ENCODE assay signal across 31 cellular contexts in genomic region chr2:152600051-152600657, GRCh38.
DNase-seq lines count a peak whose midpoint lies in the region; ATAC-seq and TF ChIP-seq lines count a peak whose summit lies in the region.
"Had no signal": no experiment of that assay in that cellular context is flagged by ENCODE, and none has a peak within 500 bp of the region (broad histone marks: within the 10 kb centered on the region; RNA-seq: fewer than 3 reads in every experiment).

No MANE protein-coding gene starts in this region.

- in situ Hi-C loops in gastrocnemius medialis (cut with MboI; ENCODE audit: low sequenced_read_pairs in 4 of 4) = no loop called here

- H3K9ac ChIP-seq in HUES48 (ENCODE audit: low read depth, low read length) = no peak overlapping the region

- ATAC-seq in left colon (peak; percentile 21), gastrocnemius medialis (peak in 1 of 2 donors; percentile 34), GM21737 (IDR thresholded peaks at IDR 0.05; ENCODE audit: unreplicated experiment) (no peak)
- ATAC-seq: activated CD4-positive, alpha-beta T cell treated with anti-CD3 and anti-CD28 coated beads for 36 hours; esophagus mucosa; lower lobe of right lung; naive thymus-derived CD8-positive, alpha-beta T cell; stimulated activated naive B cell treated with anti-CD40 and anti-IgM and Interleukin-4, amounts not matched to agents 10 μg/mL and 1 μg/mL and 100 μg/mL, for 72 hours had no signal

- H3K36me3 ChIP-seq in HUES48 (ENCODE audit: control insufficient read depth, insufficient read depth, low read length) (0 out of 2 replicates have a peak, but pooled peaks cover 3% of the 10 kb centered on the region), gastrocnemius medialis (no peaks in the 10 kb centered on the region)
- H3K36me3 ChIP-seq: cardiac muscle cell, HAP-1, heart right ventricle, lower lobe of right lung, ovary, uterus had no signal

- H3K27me3 Mint-ChIP-seq in brain = peaks cover 4% of the 10 kb centered on the region
- H3K27me3 Mint-ChIP-seq: activated CD4-positive, alpha-beta T cell treated with anti-CD3 and anti-CD28 coated beads for 36 hours; activated naive CD8-positive, alpha-beta T cell; stimulated activated naive B cell treated with anti-CD40 and anti-IgM and Interleukin-4, amounts not matched to agents 10 μg/mL and 1 μg/mL and 100 μg/mL, for 72 hours had no signal

- DNase-seq in left colon (no peak), gastrocnemius medialis (no peak), SIG-M5 (lab: John Stamatoyannopoulos, UW) (no peak), NCI-H446 (lab: John Stamatoyannopoulos, UW) (no peak)
- DNase-seq: ACHN; activated CD4-positive, alpha-beta T cell treated with anti-CD3 and anti-CD28 coated beads for 36 hours; activated effector memory CD4-positive, alpha-beta T cell treated with anti-CD3 and anti-CD28 coated beads, Interleukin-2, amount 50 U/mL, for 16 hours; activated T-cell treated with anti-CD3 and anti-CD28 coated beads, Interleukin-2, amount 50 U/mL, for 24 hours; CD8-positive, alpha-beta memory T cell; cortex of kidney; heart right ventricle; lower lobe of right lung; naive thymus-derived CD8-positive, alpha-beta T cell; NCI-H1436; NCI-H2081; NCI-H69; ovary; Right ventricle myocardium superior; stimulated activated naive B cell treated with anti-CD40 and anti-IgM and Interleukin-4, amounts not matched to agents 10 μg/mL and 1 μg/mL and 100 μg/mL, for 72 hours; testis; uterus had no signal

- no peaks in the 10 kb centered on the region for H3K9me3 ChIP-seq in HUES48 (ENCODE audit: control insufficient read depth, insufficient read depth, low read length)
- no peaks in the 10 kb centered on the region for H3K9me3 ChIP-seq in gastrocnemius medialis
- H3K9me3 ChIP-seq: HAP-1, heart right ventricle, lower lobe of right lung, ovary, testis, uterus had no signal

- H3K9me3 Mint-ChIP-seq in brain = no peaks in the 10 kb centered on the region
- H3K9me3 Mint-ChIP-seq: activated T-cell treated with anti-CD3 and anti-CD28 coated beads, Interleukin-2, amount 50 U/mL, for 24 hours; CD8-positive, alpha-beta memory T cell; naive thymus-derived CD8-positive, alpha-beta T cell; stimulated activated naive B cell treated with anti-CD40 and anti-IgM and Interleukin-4, amounts not matched to agents 10 μg/mL and 1 μg/mL and 100 μg/mL, for 72 hours; T-helper 2 cell treated with Interferon-gamma antibody and Interleukin-4, amounts not matched to agents 5 μg/mL and 100 μg/mL, for 36 hours had no signal

- H3K4me1 ChIP-seq in HUES48 (ENCODE audit: control insufficient read depth, insufficient read depth, low read length) (peaks cover 9% of the 10 kb centered on the region; the same call in 1 of the 2 replicates), gastrocnemius medialis (peaks cover 32 to 36% of the 10 kb centered on the region in 2 donors)
- H3K4me1 ChIP-seq: HAP-1, lower lobe of right lung, testis, uterus had no signal

- peaks cover 29% of the 10 kb centered on the region for H3K4me1 Mint-ChIP-seq in brain

- TF ChIP-seq CTCF in brain (conservative IDR thresholded peaks at IDR 0.05) (no peak), gastrocnemius medialis (IDR thresholded peaks at IDR 0.05 in 4 of 5, conservative IDR thresholded peaks at IDR 0.05 in 1 of 5) (no peak)

- no peak overlapping the region for H3K4me3 ChIP-seq in HUES48 (ENCODE audit: low read depth, low read length)
- H3K4me3 ChIP-seq in gastrocnemius medialis = no peak overlapping the region
- H3K4me3 ChIP-seq: cardiac muscle cell, HAP-1, heart right ventricle, lower lobe of right lung, ovary, PC-9, skin epidermis, testis, uterus had no signal

- no peak for TF ChIP-seq POLR2A in gastrocnemius medialis (IDR thresholded peaks at IDR 0.05)

- peak overlapping the region in 3 of 5 experiments; percentile 58 to 70 (median 65) for H3K27ac Mint-ChIP-seq in brain
- H3K27ac Mint-ChIP-seq: activated CD4-positive, alpha-beta T cell treated with anti-CD3 and anti-CD28 coated beads for 36 hours; activated naive CD8-positive, alpha-beta T cell; activated T-cell treated with anti-CD3 and anti-CD28 coated beads, Interleukin-2, amount 50 U/mL, for 24 hours; CD8-positive, alpha-beta memory T cell; naive thymus-derived CD8-positive, alpha-beta T cell; stimulated activated naive B cell treated with anti-CD40 and anti-IgM and Interleukin-4, amounts not matched to agents 10 μg/mL and 1 μg/mL and 100 μg/mL, for 72 hours; T-helper 2 cell treated with Interferon-gamma antibody and Interleukin-4, amounts not matched to agents 5 μg/mL and 100 μg/mL, for 36 hours had no signal

- H3K36me3 Mint-ChIP-seq in brain = peaks cover 21% of the 10 kb centered on the region
- H3K36me3 Mint-ChIP-seq: activated naive CD8-positive, alpha-beta T cell; CD8-positive, alpha-beta memory T cell; naive thymus-derived CD8-positive, alpha-beta T cell; stimulated activated naive B cell treated with anti-CD40 and anti-IgM and Interleukin-4, amounts not matched to agents 10 μg/mL and 1 μg/mL and 100 μg/mL, for 72 hours had no signal

- H3K27ac ChIP-seq in HUES48 (ENCODE audit: low read depth, low read length) = peak overlapping the region; percentile 20
- H3K27ac ChIP-seq in gastrocnemius medialis = peak overlapping the region; percentile 71 to 97 (median 84)
- H3K27ac ChIP-seq: cardiac muscle cell, heart right ventricle, lower lobe of right lung, ovary, PC-9, skin epidermis, testis, uterus had no signal

- H3K27me3 ChIP-seq in HUES48 (ENCODE audit: control insufficient read depth, insufficient read depth, low read length) = no peaks in the 10 kb centered on the region
- H3K27me3 ChIP-seq in gastrocnemius medialis = no peaks in the 10 kb centered on the region
- H3K27me3 ChIP-seq: cardiac muscle cell, heart right ventricle, ovary, testis, uterus had no signal

- intact Hi-C loops in left colon (cut with DNase I, micrococcal nuclease) (no loop called here), gastrocnemius medialis (cut with DNase I; ENCODE audit: low total_unique reads) (no loop called here)

- H3K4me3 Mint-ChIP-seq in brain = no peak overlapping the region
- H3K4me3 Mint-ChIP-seq: activated CD4-positive, alpha-beta T cell treated with anti-CD3 and anti-CD28 coated beads for 36 hours; activated naive CD8-positive, alpha-beta T cell; activated T-cell treated with anti-CD3 and anti-CD28 coated beads, Interleukin-2, amount 50 U/mL, for 24 hours; CD8-positive, alpha-beta memory T cell; naive thymus-derived CD8-positive, alpha-beta T cell; stimulated activated naive B cell treated with anti-CD40 and anti-IgM and Interleukin-4, amounts not matched to agents 10 μg/mL and 1 μg/mL and 100 μg/mL, for 72 hours; T-helper 2 cell treated with Interferon-gamma antibody and Interleukin-4, amounts not matched to agents 5 μg/mL and 100 μg/mL, for 36 hours had no signal
